10 cellular contexts compared by ENCODE assay signal in the genomic region with DNA sequence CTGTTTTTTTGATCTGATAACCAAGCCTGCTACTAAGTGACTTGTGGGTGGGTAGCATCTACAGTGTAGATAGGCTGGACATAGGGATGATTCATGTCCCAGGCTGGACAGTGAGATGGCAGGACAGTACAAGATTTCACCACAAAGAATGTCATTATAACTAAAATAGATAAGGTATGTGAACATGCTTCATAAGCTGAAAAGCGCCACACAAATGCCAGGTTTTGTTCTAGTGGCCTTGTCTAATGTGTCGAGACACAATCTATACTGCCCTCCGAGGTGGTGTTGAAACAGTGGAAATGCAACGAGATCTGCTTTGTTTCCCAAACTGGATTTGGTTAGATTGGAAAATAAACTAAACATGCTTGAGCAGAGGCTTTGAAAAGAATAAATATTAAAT. TPM values are rescaled to one million over a fixed set of nuclear protein-coding genes. Genes with fewer than 3 reads are reported as not detected.
DNase-seq lines count a peak whose midpoint lies in the region; ATAC-seq and TF ChIP-seq lines count a peak whose summit lies in the region.
"Had no signal": no experiment of that assay in that cellular context is flagged by ENCODE, and none has a peak within 500 bp of the region (broad histone marks: within the 10 kb centered on the region; RNA-seq: fewer than 3 reads in every experiment).

No MANE protein-coding gene starts in this region.

- no TSS peak for BruUV-seq in Caco-2 (replicated peaks; lab: Mats Ljungman, UMichigan)

- H3K9me3 Mint-ChIP-seq in Caco-2 (ENCODE audit: unreplicated experiment), result no peaks in the 10 kb centered on the region
- no peaks in the 10 kb centered on the region for H3K9me3 Mint-ChIP-seq in osteocyte (ENCODE audit: unreplicated experiment)
- H3K9me3 Mint-ChIP-seq: activated CD4-positive, alpha-beta memory T cell treated with anti-CD3 and anti-CD28 coated beads for 36 hours had no signal

- H3K27ac Mint-ChIP-seq in Caco-2 (ENCODE audit: unreplicated experiment) (no peak overlapping the region), osteocyte (ENCODE audit: unreplicated experiment) (no peak overlapping the region)
- H3K27ac Mint-ChIP-seq: activated CD4-positive, alpha-beta memory T cell treated with anti-CD3 and anti-CD28 coated beads for 36 hours had no signal

- no peak overlapping the region for H3K4me3 Mint-ChIP-seq in Caco-2 (ENCODE audit: unreplicated experiment)
- no peak overlapping the region for H3K4me3 Mint-ChIP-seq in osteocyte (ENCODE audit: unreplicated experiment)
- H3K4me3 Mint-ChIP-seq: activated CD4-positive, alpha-beta memory T cell treated with anti-CD3 and anti-CD28 coated beads for 36 hours had no signal

- TF ChIP-seq CTCF in Caco-2 (IDR thresholded peaks at IDR 0.05; ENCODE audit: insufficient read depth in 1 of 2, low read depth in 1 of 2, low read length in 1 of 2, severe bottlenecking in 1 of 2, unreplicated experiment in 1 of 2) (peak; percentile 25), coronary artery (IDR thresholded peaks at IDR 0.05) (no peak), osteocyte (IDR thresholded peaks at IDR 0.05) (peak; percentile 52)

- H3K4me1 ChIP-seq in Caco-2, result peaks cover 29% of the 10 kb centered on the region

- H3K9me3 ChIP-seq in Caco-2, result no peaks in the 10 kb centered on the region
- H3K9me3 ChIP-seq in MG63, result no peaks in the 10 kb centered on the region

- no peaks in the 10 kb centered on the region for H3K27me3 Mint-ChIP-seq in Caco-2 (ENCODE audit: insufficient read depth, unreplicated experiment)
- no peaks in the 10 kb centered on the region for H3K27me3 Mint-ChIP-seq in osteocyte (ENCODE audit: unreplicated experiment)

- DNase-seq in Caco-2 (peak in 1 of 2 experiments; percentile 37), MG63 (peak; percentile 8), coronary artery (ENCODE audit: low spot score) (no peak), osteocyte (ENCODE audit: extremely low spot score, unreplicated experiment) (no peak), SK-N-DZ (ENCODE audit: low spot score) (no peak), NCI-H748 treated with DMSO at 0.1 percent for 48 hours (lab: John Stamatoyannopoulos, UW) (no peak)
- no peak for DNase-seq in activated CD4-positive, alpha-beta T cell treated with anti-CD3 and anti-CD28 coated beads, Interleukin-2, amount 50 U/mL, for 48 hours
- DNase-seq: activated CD4-positive, alpha-beta memory T cell treated with anti-CD3 and anti-CD28 coated beads for 36 hours; NCI-H524 treated with DMSO at 0.1 percent for 48 hours had no signal

- POLR2A ChIA-PET in Caco-2 (lab: Charles Lee), result no interaction called here

- H3K4me3 ChIP-seq in Caco-2 (ENCODE audit: low read depth, low read length), result no peak overlapping the region
- H3K4me3 ChIP-seq in MG63, result no peak overlapping the region
- H3K4me3 ChIP-seq in coronary artery, result peak overlapping the region; percentile 12

- ATAC-seq in GM21447 (IDR thresholded peaks at IDR 0.05; ENCODE audit: unreplicated experiment), result no peak

- intact Hi-C loops in Caco-2 (cut with micrococcal nuclease; ENCODE audit: unreplicated experiment), result loop anchor here (1.0 kb wide), 1 partner anchor 44 kb away; no protein-coding TSS in a partner anchor

- H3K4me1 Mint-ChIP-seq in Caco-2 (ENCODE audit: low read depth, unreplicated experiment) (peaks cover 27% of the 10 kb centered on the region), osteocyte (ENCODE audit: unreplicated experiment) (peaks cover 54% of the 10 kb centered on the region)

- peaks cover 93% of the 10 kb centered on the region for H3K36me3 Mint-ChIP-seq in Caco-2 (ENCODE audit: insufficient read depth, unreplicated experiment)
- H3K36me3 Mint-ChIP-seq in osteocyte (ENCODE audit: unreplicated experiment), result peaks cover 3% of the 10 kb centered on the region
- H3K36me3 Mint-ChIP-seq: activated CD4-positive, alpha-beta memory T cell treated with anti-CD3 and anti-CD28 coated beads for 36 hours had no signal

- H3K27me3 ChIP-seq in Caco-2 (replicated peaks; ENCODE audit: control insufficient read depth, insufficient read depth, low read length), result no peaks in the 10 kb centered on the region
- H3K27me3 ChIP-seq in MG63, result no peaks in the 10 kb centered on the region

- CTCF ChIA-PET in Caco-2 (lab: Charles Lee), result no interaction called here

- H3K36me3 ChIP-seq in Caco-2 (ENCODE audit: control insufficient read depth, insufficient read depth, low read length), result peaks cover 2% of the 10 kb centered on the region
- peaks cover 3% of the 10 kb centered on the region for H3K36me3 ChIP-seq in MG63

- peak overlapping the region in 1 of 2 donors; percentile 5 for H3K27ac ChIP-seq in coronary artery

RNA-seq across cellular contexts. Expression of a gene that starts 4.4 kb away (rescaled TPM):
- 206 and 246 TPM in 2 replicates for total RNA-seq in Caco-2 (2022)
- total RNA-seq in MG63 (2014; rRNA removed; shearing (Covaris generic); ENCODE audit: low replicate concordance), result 90.5 and 117 TPM in 2 replicates
- 90.8 and 91.0 TPM in 2 replicates for total RNA-seq in osteocyte
- polyA plus RNA-seq in SK-N-DZ (2014; cell fraction: cytosol; rRNA removed), result not detected in 2 replicates
- polyA plus RNA-seq in SK-N-DZ (2014; cell fraction: nucleus; rRNA removed), result 1.3 TPM in 1 of 2 replicates, not detected in the other

RNA-seq across cellular contexts. Expression of a gene that starts 58.0 kb away (rescaled TPM):
- total RNA-seq in Caco-2 (2022) (49.7 and 54.1 TPM in 2 replicates), osteocyte (11.5 and 11.7 TPM in 2 replicates)
- total RNA-seq in MG63 (2014; rRNA removed; shearing (Covaris generic); ENCODE audit: low replicate concordance), result 27.6 and 41.4 TPM in 2 replicates
- 35.1 and 45.4 TPM in 2 replicates for polyA plus RNA-seq in SK-N-DZ (2014; cell fraction: cytosol; rRNA removed)
- 375 and 425 TPM in 2 replicates for polyA plus RNA-seq in SK-N-DZ (2014; cell fraction: nucleus; rRNA removed)
